ENCODE assay signal across 23 cellular contexts in the genomic region with DNA sequence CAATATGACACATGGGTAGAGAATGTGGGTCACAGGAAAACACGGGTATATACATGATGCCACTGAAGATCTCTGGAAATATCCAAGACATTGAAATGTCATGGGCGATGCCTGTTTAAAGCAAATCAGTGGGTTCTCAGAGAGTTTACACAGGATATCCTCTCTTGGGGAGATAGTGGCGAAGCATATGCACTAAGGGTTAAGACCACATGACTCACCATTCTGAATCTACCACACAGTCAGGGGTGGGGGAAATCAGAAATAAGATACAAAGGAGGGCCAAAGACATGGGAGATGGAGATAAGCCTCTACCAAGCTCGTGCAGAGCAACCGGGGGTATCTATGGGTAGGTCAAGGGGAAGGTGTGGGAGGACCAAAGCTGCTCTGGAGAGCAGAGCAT. TPM values are rescaled to one million over a fixed set of nuclear protein-coding genes. Genes with fewer than 3 reads are reported as not detected.
DNase-seq lines count a peak whose midpoint lies in the region; ATAC-seq and TF ChIP-seq lines count a peak whose summit lies in the region.
"Had no signal": no experiment of that assay in that cellular context is flagged by ENCODE, and none has a peak within 500 bp of the region (broad histone marks: within the 10 kb centered on the region; RNA-seq: fewer than 3 reads in every experiment).

No MANE protein-coding gene starts in this region.

- H3K4me1 ChIP-seq in RWPE2 (ENCODE audit: insufficient read depth, poor library complexity, severe bottlenecking) = peaks cover 7% of the 10 kb centered on the region
- H3K4me1 ChIP-seq: ascending aorta, left lung, upper lobe of right lung had no signal

- H3K36me3 ChIP-seq in RWPE2 (ENCODE audit: low read depth) = peaks cover 63% of the 10 kb centered on the region
- H3K36me3 ChIP-seq: BE2C, neutrophil had no signal

- no peak for TF ChIP-seq CTCF in RWPE2 (IDR thresholded peaks at IDR 0.05; ENCODE audit: poor library complexity, severe bottlenecking)
- TF ChIP-seq CTCF in chondrocyte (IDR thresholded peaks at IDR 0.05) = no peak

- H3K27ac ChIP-seq in RWPE2 (ENCODE audit: poor library complexity, severe bottlenecking) = no peak overlapping the region
- H3K27ac ChIP-seq: ascending aorta, epithelial cell of prostate, left lung, neutrophil, upper lobe of right lung had no signal

- H3K36me3 Mint-ChIP-seq in activated T-cell treated with anti-CD3 and anti-CD28 coated beads, Interleukin-2, amount 50 U/mL, for 72 hours (ENCODE audit: insufficient read depth in 2 of 2) = peaks cover 7 to 18% of the 10 kb centered on the region in 2 donors
- peaks cover 47% of the 10 kb centered on the region for H3K36me3 Mint-ChIP-seq in chondrocyte (ENCODE audit: low read depth)

- H3K9me3 Mint-ChIP-seq in activated T-cell treated with anti-CD3 and anti-CD28 coated beads, Interleukin-2, amount 50 U/mL, for 72 hours = peaks cover 5 to 14% of the 10 kb centered on the region in 2 donors
- H3K9me3 Mint-ChIP-seq in chondrocyte (ENCODE audit: low read depth) = peaks cover 9% of the 10 kb centered on the region

- no peaks in the 10 kb centered on the region for H3K9me3 ChIP-seq in RWPE2 (ENCODE audit: severe bottlenecking)
- H3K9me3 ChIP-seq: ascending aorta, BE2C, neutrophil, upper lobe of right lung had no signal

- no peak overlapping the region for H3K27ac Mint-ChIP-seq in activated T-cell treated with anti-CD3 and anti-CD28 coated beads, Interleukin-2, amount 50 U/mL, for 72 hours
- H3K27ac Mint-ChIP-seq in chondrocyte (ENCODE audit: unreplicated experiment) = peak overlapping the region; percentile 60
- H3K27ac Mint-ChIP-seq: activated naive CD4-positive, alpha-beta T cell treated with anti-CD3 and anti-CD28 coated beads, Interleukin-2, amount 10 ng/mL, durations not matched to agents 7 days and 5 days had no signal

- H3K4me3 Mint-ChIP-seq in activated T-cell treated with anti-CD3 and anti-CD28 coated beads, Interleukin-2, amount 50 U/mL, for 72 hours = no peak overlapping the region
- H3K4me3 Mint-ChIP-seq in chondrocyte (ENCODE audit: unreplicated experiment) = no peak overlapping the region
- H3K4me3 Mint-ChIP-seq: activated naive CD4-positive, alpha-beta T cell treated with anti-CD3 and anti-CD28 coated beads, Interleukin-2, amount 10 ng/mL, durations not matched to agents 7 days and 5 days had no signal

- H3K4me1 Mint-ChIP-seq in activated T-cell treated with anti-CD3 and anti-CD28 coated beads, Interleukin-2, amount 50 U/mL, for 72 hours (ENCODE audit: low read depth) = no peaks in the 10 kb centered on the region
- H3K4me1 Mint-ChIP-seq in chondrocyte (ENCODE audit: low read depth) = peaks cover 14% of the 10 kb centered on the region

- DNase-seq in activated T-cell treated with anti-CD3 and anti-CD28 coated beads, Interleukin-2, amount 50 U/mL, for 72 hours = no peak
- DNase-seq in activated T-cell treated with anti-CD3 and anti-CD28 coated beads for 4 hours = no peak
- DNase-seq in RWPE2 (ENCODE audit: low spot score) = no peak
- DNase-seq in chondrocyte (ENCODE audit: low spot score) = no peak
- DNase-seq in stimulated activated naive CD8-positive, alpha-beta T cell treated with anti-CD3 and anti-CD28 coated beads, Interleukin-15, Interleukin-2, amounts not matched to agents 100 U/mL and 50 U/mL, for 24 hours = no peak
- no peak for DNase-seq in central memory CD4-positive, alpha-beta T cell
- no peak for DNase-seq in kidney tubule cell (ENCODE audit: low spot score)
- DNase-seq: activated CD4-positive, CD25-positive, alpha-beta regulatory T cell; activated naive CD4-positive, alpha-beta T cell treated with anti-CD3 and anti-CD28 coated beads, Interleukin-2, amount 10 ng/mL, durations not matched to agents 7 days and 5 days; activated T-cell treated with anti-CD3 and anti-CD28 coated beads, Interleukin-2, amount 50 U/mL, for 48 hours; BE2C; DMS79; foreskin fibroblast; left lung; mesendoderm; NCI-H1105; NCI-H2081 treated with DMSO at 0.1 percent for 48 hours; upper lobe of right lung had no signal

- H3K27me3 Mint-ChIP-seq in activated T-cell treated with anti-CD3 and anti-CD28 coated beads, Interleukin-2, amount 50 U/mL, for 72 hours (ENCODE audit: low read depth) = peaks cover 30% of the 10 kb centered on the region
- no peaks in the 10 kb centered on the region for H3K27me3 Mint-ChIP-seq in chondrocyte (ENCODE audit: low read depth)

- no peaks in the 10 kb centered on the region for H3K27me3 ChIP-seq in RWPE2 (ENCODE audit: insufficient read depth, poor library complexity, severe bottlenecking)
- H3K27me3 ChIP-seq: ascending aorta, BE2C, left lung, upper lobe of right lung had no signal

- H3K4me3 ChIP-seq in RWPE2 (ENCODE audit: severe bottlenecking) = no peak overlapping the region
- H3K4me3 ChIP-seq: ascending aorta, left lung, upper lobe of right lung had no signal

- peak; percentile 41 to 72 for ATAC-seq in activated T-cell treated with anti-CD3 and anti-CD28 coated beads, Interleukin-2, amount 50 U/mL, for 72 hours (replicated peaks in 1 of 2)
- peak; percentile 56; the same call in 2 of the 3 replicates for ATAC-seq in RWPE2 (ENCODE audit: low read depth)
- ATAC-seq in stimulated activated naive CD8-positive, alpha-beta T cell treated with anti-CD3 and anti-CD28 coated beads, Interleukin-15, Interleukin-2, amounts not matched to agents 100 U/mL and 50 U/mL, for 24 hours = peak; percentile 76
- ATAC-seq in GM21717 (IDR thresholded peaks at IDR 0.05; ENCODE audit: unreplicated experiment) = no peak
- ATAC-seq: left lung, SK-N-SH treated with all-trans-retinoic acid at 6 μM for 48 hours, upper lobe of right lung had no signal

RNA-seq across cellular contexts. Expression of a gene that starts 58.8 kb away (rescaled TPM):
- 1 to 10 TPM in 1 of 2 donors, under 1 TPM in 1; 0.49 to 1.3 TPM for total RNA-seq in activated T-cell treated with anti-CD3 and anti-CD28 coated beads, Interleukin-2, amount 50 U/mL, for 72 hours
- total RNA-seq in chondrocyte = 48.9 to 81.1 TPM (median 75.7 TPM) in 3 replicates

Comparison
In these comparisons a context has a peak if more than half of its experiments do, and no peak if none do; other contexts are left out.
1. RNA of a gene that starts 58.8 kb away (total RNA-seq): 48.9 to 81.1 TPM in chondrocyte; 0.49 to 1.3 TPM in activated T-cell treated with anti-CD3 and anti-CD28 coated beads, Interleukin-2, amount 50 U/mL, for 72 hours; every median in the first group is over 10 times any median in the second.